Comparison of ENCODE assay signal across 1 cellular context in the genomic region with DNA sequence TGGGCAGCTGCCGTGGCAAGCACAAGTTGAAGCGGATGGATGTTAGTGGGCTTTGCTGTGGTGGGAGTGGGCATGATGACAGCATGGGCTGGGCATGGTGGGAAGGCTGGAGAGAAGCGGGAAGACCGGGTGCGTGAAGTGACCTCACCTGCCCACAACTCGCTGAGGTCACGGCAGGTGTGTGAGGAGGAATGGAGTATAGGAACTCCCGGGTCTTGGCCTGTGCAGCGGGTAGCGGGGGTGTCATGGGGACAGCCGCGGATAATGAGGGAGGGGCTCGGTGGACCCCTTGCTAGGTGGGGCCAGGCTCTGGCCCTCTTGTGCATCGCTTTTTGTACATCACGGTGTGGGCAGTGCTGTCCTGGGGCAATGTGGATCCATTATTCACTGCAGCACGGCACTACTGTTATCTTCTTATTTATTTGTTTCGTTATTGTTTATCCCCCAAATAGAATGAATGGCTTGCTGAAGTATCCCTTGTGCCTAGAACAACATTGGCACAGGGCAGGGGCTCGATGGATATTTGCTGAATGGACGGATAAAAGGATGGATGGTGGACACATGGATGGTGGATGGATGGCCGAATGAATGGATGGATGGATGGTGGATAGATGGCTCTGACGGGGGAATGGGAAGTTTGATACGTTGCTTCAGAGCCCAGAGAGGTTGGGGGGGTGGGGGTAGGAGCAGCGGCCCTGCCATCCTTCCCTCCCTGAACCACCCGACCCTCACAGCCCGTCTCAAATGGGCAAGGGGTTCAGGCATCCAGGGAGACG.
TF ChIP-seq lines count a peak whose summit lies in the region.

No MANE protein-coding gene starts in this region.

TF ChIP-seq in HepG2, 621 proteins besides CTCF, POLR2A, EP300 and RAD21:
- TF ChIP-seq SOX6 (IDR thresholded peaks at IDR 0.05) = no peak
- TF ChIP-seq SOX6 (CRISPR knock-in tag; IDR thresholded peaks at IDR 0.05) = no peak
- TF ChIP-seq ZNF326 (CRISPR knock-in tag; IDR thresholded peaks at IDR 0.05; ENCODE audit: borderline replicate concordance) = no peak
- no peak for TF ChIP-seq ZBTB7B (CRISPR knock-in tag; IDR thresholded peaks at IDR 0.05)
- TF ChIP-seq, protein P1, sequence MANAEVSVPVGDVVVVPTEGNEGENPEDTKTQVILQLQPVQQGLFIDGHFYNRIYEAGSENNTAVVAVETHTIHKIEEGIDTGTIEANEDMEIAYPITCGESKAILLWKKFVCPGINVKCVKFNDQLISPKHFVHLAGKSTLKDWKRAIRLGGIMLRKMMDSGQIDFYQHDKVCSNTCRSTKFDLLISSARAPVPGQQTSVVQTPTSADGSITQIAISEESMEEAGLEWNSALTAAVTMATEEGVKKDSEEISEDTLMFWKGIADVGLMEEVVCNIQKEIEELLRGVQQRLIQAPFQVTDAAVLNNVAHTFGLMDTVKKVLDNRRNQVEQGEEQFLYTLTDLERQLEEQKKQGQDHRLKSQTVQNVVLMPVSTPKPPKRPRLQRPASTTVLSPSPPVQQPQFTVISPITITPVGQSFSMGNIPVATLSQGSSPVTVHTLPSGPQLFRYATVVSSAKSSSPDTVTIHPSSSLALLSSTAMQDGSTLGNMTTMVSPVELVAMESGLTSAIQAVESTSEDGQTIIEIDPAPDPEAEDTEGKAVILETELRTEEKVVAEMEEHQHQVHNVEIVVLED (CRISPR knock-in tag; IDR thresholded peaks at IDR 0.05; ENCODE audit: borderline replicate concordance) = no peak
- 0 out of 4 replicates have a peak, but pooled peaks of 1 of the 2 experiments have one; percentile 17 for TF ChIP-seq MAFK (conservative IDR thresholded peaks at IDR 0.05 in 1 of 2, IDR thresholded peaks at IDR 0.05 in 1 of 2; ENCODE audit: low read length in 2 of 2)
- no peak for TF ChIP-seq RBM22 (optimal IDR thresholded peaks at IDR 0.05; ENCODE audit: low read length)
- TF ChIP-seq FOXO1 (CRISPR knock-in tag; IDR thresholded peaks at IDR 0.05) = no peak
- TF ChIP-seq HOXD1 (CRISPR knock-in tag; IDR thresholded peaks at IDR 0.05) = no peak
- TF ChIP-seq HMG20B (CRISPR knock-in tag; conservative IDR thresholded peaks at IDR 0.05) = no peak
- TF ChIP-seq ZNF207 (IDR thresholded peaks at IDR 0.05; ENCODE audit: borderline replicate concordance) = no peak
- TF ChIP-seq ZNF709 (CRISPR knock-in tag; IDR thresholded peaks at IDR 0.05) = no peak
- TF ChIP-seq, protein P2, sequence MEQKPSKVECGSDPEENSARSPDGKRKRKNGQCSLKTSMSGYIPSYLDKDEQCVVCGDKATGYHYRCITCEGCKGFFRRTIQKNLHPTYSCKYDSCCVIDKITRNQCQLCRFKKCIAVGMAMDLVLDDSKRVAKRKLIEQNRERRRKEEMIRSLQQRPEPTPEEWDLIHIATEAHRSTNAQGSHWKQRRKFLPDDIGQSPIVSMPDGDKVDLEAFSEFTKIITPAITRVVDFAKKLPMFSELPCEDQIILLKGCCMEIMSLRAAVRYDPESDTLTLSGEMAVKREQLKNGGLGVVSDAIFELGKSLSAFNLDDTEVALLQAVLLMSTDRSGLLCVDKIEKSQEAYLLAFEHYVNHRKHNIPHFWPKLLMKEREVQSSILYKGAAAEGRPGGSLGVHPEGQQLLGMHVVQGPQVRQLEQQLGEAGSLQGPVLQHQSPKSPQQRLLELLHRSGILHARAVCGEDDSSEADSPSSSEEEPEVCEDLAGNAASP (CRISPR knock-in tag; IDR thresholded peaks at IDR 0.05; ENCODE audit: borderline replicate concordance) = no peak
- no peak for TF ChIP-seq ZNF747 (CRISPR knock-in tag; IDR thresholded peaks at IDR 0.05; ENCODE audit: borderline replicate concordance)
- TF ChIP-seq CREB1 (IDR thresholded peaks at IDR 0.05) = 0 out of 2 replicates have a peak, but pooled peaks have one; percentile 9
- no peak for TF ChIP-seq CREB1 (CRISPR knock-in tag; IDR thresholded peaks at IDR 0.05)
